In genomic region chr13:99677388-99677951, GRCh38 we compare ENCODE assay signal across 20 cellular contexts.
DNase-seq lines count a peak whose midpoint lies in the region; ATAC-seq, FAIRE-seq and TF ChIP-seq lines count a peak whose summit lies in the region.
"Had no signal": no experiment of that assay in that cellular context is flagged by ENCODE, and none has a peak within 500 bp of the region (broad histone marks: within the 10 kb centered on the region; RNA-seq: fewer than 3 reads in every experiment).

No MANE protein-coding gene starts in this region.

- intact Hi-C loops in kidney (cut with DNase I), result no loop called here

- H3K4me3 ChIP-seq in kidney (ENCODE audit: low read length in 2 of 2), result no peak overlapping the region

- peaks cover 6% of the 10 kb centered on the region for H3K27me3 Mint-ChIP-seq in nephron (ENCODE audit: low read depth)
- H3K27me3 Mint-ChIP-seq: CD4-positive, CD25-positive, alpha-beta regulatory T cell; IgD-negative memory B cell had no signal

- H3K27ac Mint-ChIP-seq in nephron, result peak overlapping the region in 2 of 3 experiments; percentile 22 to 40
- H3K27ac Mint-ChIP-seq: activated naive CD8-positive, alpha-beta T cell; CD4-positive, CD25-positive, alpha-beta regulatory T cell; type B pancreatic cell had no signal

- peaks cover 19% of the 10 kb centered on the region for H3K4me1 Mint-ChIP-seq in nephron
- H3K4me1 Mint-ChIP-seq: IgD-negative memory B cell had no signal

- peak overlapping the region; percentile 83 for H3K27ac ChIP-seq in VCaP
- H3K27ac ChIP-seq in kidney (ENCODE audit: low read depth in 2 of 2, low read length in 2 of 2), result no peak overlapping the region

- peaks cover 5% of the 10 kb centered on the region for H3K9me3 Mint-ChIP-seq in nephron
- H3K9me3 Mint-ChIP-seq: CD4-positive, CD25-positive, alpha-beta regulatory T cell; type B pancreatic cell had no signal

- peak overlapping the region in 1 of 3 experiments; percentile 25 for H3K4me3 Mint-ChIP-seq in nephron
- H3K4me3 Mint-ChIP-seq: activated naive CD8-positive, alpha-beta T cell; CD4-positive, CD25-positive, alpha-beta regulatory T cell; IgD-negative memory B cell; type B pancreatic cell had no signal

- FAIRE-seq in kidney (lab: Jason Lieb, UNC), result no peak
- FAIRE-seq: A204.1 had no signal

- DNase-seq in NCI-H2029 treated with DMSO at 0.1 percent for 48 hours (lab: John Stamatoyannopoulos, UW), result peak; percentile 62
- DNase-seq in NCI-H2029 (lab: John Stamatoyannopoulos, UW), result no peak
- DNase-seq in NCI-H1930 (lab: John Stamatoyannopoulos, UW), result peak; percentile 22 to 35
- no peak for DNase-seq in kidney
- DNase-seq: activated CD4-positive, alpha-beta T cell treated with anti-CD3 and anti-CD28 coated beads for 48 hours; CD4-positive, CD25-positive, alpha-beta regulatory T cell; HCEC 1CT; left ventricle myocardium superior; NCI-H1417 treated with DMSO at 0.1 percent for 48 hours; posterior cingulate gyrus; stimulated activated naive CD4-positive, alpha-beta T cell; T1000 had no signal

- H3K4me1 ChIP-seq in kidney (ENCODE audit: control insufficient read depth in 1 of 2, insufficient read depth in 1 of 2, low read depth in 1 of 2, low read length in 2 of 2), result no peaks in the 10 kb centered on the region

- no peaks in the 10 kb centered on the region for H3K36me3 Mint-ChIP-seq in nephron (ENCODE audit: low read depth)
- H3K36me3 Mint-ChIP-seq: type B pancreatic cell had no signal

- no peaks in the 10 kb centered on the region for H3K36me3 ChIP-seq in kidney (ENCODE audit: control insufficient read depth in 1 of 2, insufficient read depth in 2 of 2, low read length in 2 of 2)

- H3K9me3 ChIP-seq in kidney (ENCODE audit: control insufficient read depth in 1 of 2, low read length in 2 of 2), result no peaks in the 10 kb centered on the region

- no peak for TF ChIP-seq CTCF in VCaP (conservative IDR thresholded peaks at IDR 0.05)
- no peak for TF ChIP-seq CTCF in nephron (IDR thresholded peaks at IDR 0.05; ENCODE audit: unreplicated experiment in 3 of 3)
- no peak for TF ChIP-seq CTCF in kidney (IDR thresholded peaks at IDR 0.05; ENCODE audit: borderline replicate concordance, extremely low read depth, insufficient read depth)

- no peak overlapping the region for H3K9ac ChIP-seq in kidney (ENCODE audit: low read length in 2 of 2)

- ATAC-seq in GM21381 (IDR thresholded peaks at IDR 0.05; ENCODE audit: unreplicated experiment), result no peak
- ATAC-seq in GM18868 (IDR thresholded peaks at IDR 0.05; ENCODE audit: unreplicated experiment), result no peak
- ATAC-seq: left ventricle myocardium superior had no signal

Comparison
In these comparisons a context has a peak if more than half of its experiments do, and no peak if none do; other contexts are left out.
1. DNase-seq: peak in NCI-H2029 treated with DMSO at 0.1 percent for 48 hours (single experiment) and NCI-H1930 (2 of 2); none in NCI-H2029 (single experiment) and kidney (single experiment).